In the genomic region with DNA sequence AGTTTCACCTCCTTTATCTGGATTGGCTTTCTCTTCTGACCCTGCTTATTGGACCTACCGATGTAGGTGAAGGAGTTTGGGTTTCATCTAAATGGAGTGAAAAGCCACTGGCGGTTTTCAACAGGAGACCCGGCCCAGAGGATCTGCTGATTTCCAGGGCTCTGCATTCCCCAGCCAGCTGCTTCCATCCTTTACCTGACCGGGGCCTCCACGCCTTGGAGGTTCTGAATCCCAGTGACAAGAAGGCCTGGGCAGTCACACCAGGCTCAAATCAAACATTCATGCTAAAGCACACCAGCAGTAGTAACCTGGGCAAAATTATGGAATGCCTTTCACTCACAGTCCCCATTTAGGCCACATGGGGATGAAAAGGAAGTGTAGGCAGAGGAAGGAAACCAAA, we compare ENCODE assay signal across 3 cellular contexts.
TF ChIP-seq lines count a peak whose summit lies in the region.

No MANE protein-coding gene starts in this region.

TF ChIP-seq in SK-N-SH treated with all-trans-retinoic acid at 6 μM for 48 hours, 23 proteins besides CTCF, POLR2A, EP300 and RAD21 (continued from another document):
- TF ChIP-seq ISL1 (CRISPR knock-in tag; IDR thresholded peaks at IDR 0.05) (no peak), ZNF70 (CRISPR knock-in tag; IDR thresholded peaks at IDR 0.05) (no peak), ZC3H10 (CRISPR knock-in tag; IDR thresholded peaks at IDR 0.05) (no peak), TOX (CRISPR knock-in tag; IDR thresholded peaks at IDR 0.05; ENCODE audit: borderline replicate concordance) (no peak), ESRRG (CRISPR knock-in tag; IDR thresholded peaks at IDR 0.05) (no peak), BACH2 (CRISPR knock-in tag; IDR thresholded peaks at IDR 0.05; ENCODE audit: borderline replicate concordance) (no peak), PPARA (CRISPR knock-in tag; IDR thresholded peaks at IDR 0.05; ENCODE audit: borderline replicate concordance) (no peak), RARB (CRISPR knock-in tag; IDR thresholded peaks at IDR 0.05) (no peak), OSR1 (CRISPR knock-in tag; IDR thresholded peaks at IDR 0.05) (no peak), ARNTL (CRISPR knock-in tag; IDR thresholded peaks at IDR 0.05; ENCODE audit: borderline replicate concordance, low read depth) (no peak)
- TF ChIP-seq, protein P1, sequence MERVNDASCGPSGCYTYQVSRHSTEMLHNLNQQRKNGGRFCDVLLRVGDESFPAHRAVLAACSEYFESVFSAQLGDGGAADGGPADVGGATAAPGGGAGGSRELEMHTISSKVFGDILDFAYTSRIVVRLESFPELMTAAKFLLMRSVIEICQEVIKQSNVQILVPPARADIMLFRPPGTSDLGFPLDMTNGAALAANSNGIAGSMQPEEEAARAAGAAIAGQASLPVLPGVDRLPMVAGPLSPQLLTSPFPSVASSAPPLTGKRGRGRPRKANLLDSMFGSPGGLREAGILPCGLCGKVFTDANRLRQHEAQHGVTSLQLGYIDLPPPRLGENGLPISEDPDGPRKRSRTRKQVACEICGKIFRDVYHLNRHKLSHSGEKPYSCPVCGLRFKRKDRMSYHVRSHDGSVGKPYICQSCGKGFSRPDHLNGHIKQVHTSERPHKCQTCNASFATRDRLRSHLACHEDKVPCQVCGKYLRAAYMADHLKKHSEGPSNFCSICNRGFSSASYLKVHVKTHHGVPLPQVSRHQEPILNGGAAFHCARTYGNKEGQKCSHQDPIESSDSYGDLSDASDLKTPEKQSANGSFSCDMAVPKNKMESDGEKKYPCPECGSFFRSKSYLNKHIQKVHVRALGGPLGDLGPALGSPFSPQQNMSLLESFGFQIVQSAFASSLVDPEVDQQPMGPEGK (CRISPR knock-in tag; IDR thresholded peaks at IDR 0.05; ENCODE audit: borderline replicate concordance): no peak
- TF ChIP-seq, protein P2, sequence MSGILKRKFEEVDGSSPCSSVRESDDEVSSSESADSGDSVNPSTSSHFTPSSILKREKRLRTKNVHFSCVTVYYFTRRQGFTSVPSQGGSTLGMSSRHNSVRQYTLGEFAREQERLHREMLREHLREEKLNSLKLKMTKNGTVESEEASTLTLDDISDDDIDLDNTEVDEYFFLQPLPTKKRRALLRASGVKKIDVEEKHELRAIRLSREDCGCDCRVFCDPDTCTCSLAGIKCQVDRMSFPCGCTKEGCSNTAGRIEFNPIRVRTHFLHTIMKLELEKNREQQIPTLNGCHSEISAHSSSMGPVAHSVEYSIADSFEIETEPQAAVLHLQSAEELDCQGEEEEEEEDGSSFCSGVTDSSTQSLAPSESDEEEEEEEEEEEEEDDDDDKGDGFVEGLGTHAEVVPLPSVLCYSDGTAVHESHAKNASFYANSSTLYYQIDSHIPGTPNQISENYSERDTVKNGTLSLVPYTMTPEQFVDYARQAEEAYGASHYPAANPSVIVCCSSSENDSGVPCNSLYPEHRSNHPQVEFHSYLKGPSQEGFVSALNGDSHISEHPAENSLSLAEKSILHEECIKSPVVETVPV (CRISPR knock-in tag; IDR thresholded peaks at IDR 0.05): no peak

TF ChIP-seq in SK-N-SH, 30 proteins besides CTCF, POLR2A, EP300 and RAD21 (continued from another document):
- TF ChIP-seq NFIC (IDR thresholded peaks at IDR 0.05; ENCODE audit: borderline replicate concordance): no peak
- TF ChIP-seq ELF1 (IDR thresholded peaks at IDR 0.05): no peak
- TF ChIP-seq RCOR1 (IDR thresholded peaks at IDR 0.05; ENCODE audit: low read length): no peak
- no peak for TF ChIP-seq NRF1 (IDR thresholded peaks at IDR 0.05; ENCODE audit: low read depth, low read length)
- no peak for TF ChIP-seq JUND (IDR thresholded peaks at IDR 0.05)
- no peak for TF ChIP-seq TCF12 (IDR thresholded peaks at IDR 0.05)
- TF ChIP-seq, protein P3, sequence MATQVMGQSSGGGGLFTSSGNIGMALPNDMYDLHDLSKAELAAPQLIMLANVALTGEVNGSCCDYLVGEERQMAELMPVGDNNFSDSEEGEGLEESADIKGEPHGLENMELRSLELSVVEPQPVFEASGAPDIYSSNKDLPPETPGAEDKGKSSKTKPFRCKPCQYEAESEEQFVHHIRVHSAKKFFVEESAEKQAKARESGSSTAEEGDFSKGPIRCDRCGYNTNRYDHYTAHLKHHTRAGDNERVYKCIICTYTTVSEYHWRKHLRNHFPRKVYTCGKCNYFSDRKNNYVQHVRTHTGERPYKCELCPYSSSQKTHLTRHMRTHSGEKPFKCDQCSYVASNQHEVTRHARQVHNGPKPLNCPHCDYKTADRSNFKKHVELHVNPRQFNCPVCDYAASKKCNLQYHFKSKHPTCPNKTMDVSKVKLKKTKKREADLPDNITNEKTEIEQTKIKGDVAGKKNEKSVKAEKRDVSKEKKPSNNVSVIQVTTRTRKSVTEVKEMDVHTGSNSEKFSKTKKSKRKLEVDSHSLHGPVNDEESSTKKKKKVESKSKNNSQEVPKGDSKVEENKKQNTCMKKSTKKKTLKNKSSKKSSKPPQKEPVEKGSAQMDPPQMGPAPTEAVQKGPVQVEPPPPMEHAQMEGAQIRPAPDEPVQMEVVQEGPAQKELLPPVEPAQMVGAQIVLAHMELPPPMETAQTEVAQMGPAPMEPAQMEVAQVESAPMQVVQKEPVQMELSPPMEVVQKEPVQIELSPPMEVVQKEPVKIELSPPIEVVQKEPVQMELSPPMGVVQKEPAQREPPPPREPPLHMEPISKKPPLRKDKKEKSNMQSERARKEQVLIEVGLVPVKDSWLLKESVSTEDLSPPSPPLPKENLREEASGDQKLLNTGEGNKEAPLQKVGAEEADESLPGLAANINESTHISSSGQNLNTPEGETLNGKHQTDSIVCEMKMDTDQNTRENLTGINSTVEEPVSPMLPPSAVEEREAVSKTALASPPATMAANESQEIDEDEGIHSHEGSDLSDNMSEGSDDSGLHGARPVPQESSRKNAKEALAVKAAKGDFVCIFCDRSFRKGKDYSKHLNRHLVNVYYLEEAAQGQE (IDR thresholded peaks at IDR 0.05; ENCODE audit: low read depth, low read length): no peak
- TF ChIP-seq TEAD4 (IDR thresholded peaks at IDR 0.05; ENCODE audit: borderline replicate concordance, insufficient read depth): no peak
- TF ChIP-seq, protein P4, sequence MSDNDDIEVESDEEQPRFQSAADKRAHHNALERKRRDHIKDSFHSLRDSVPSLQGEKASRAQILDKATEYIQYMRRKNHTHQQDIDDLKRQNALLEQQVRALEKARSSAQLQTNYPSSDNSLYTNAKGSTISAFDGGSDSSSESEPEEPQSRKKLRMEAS (IDR thresholded peaks at IDR 0.05; ENCODE audit: low read depth): no peak
- TF ChIP-seq, protein P5, sequence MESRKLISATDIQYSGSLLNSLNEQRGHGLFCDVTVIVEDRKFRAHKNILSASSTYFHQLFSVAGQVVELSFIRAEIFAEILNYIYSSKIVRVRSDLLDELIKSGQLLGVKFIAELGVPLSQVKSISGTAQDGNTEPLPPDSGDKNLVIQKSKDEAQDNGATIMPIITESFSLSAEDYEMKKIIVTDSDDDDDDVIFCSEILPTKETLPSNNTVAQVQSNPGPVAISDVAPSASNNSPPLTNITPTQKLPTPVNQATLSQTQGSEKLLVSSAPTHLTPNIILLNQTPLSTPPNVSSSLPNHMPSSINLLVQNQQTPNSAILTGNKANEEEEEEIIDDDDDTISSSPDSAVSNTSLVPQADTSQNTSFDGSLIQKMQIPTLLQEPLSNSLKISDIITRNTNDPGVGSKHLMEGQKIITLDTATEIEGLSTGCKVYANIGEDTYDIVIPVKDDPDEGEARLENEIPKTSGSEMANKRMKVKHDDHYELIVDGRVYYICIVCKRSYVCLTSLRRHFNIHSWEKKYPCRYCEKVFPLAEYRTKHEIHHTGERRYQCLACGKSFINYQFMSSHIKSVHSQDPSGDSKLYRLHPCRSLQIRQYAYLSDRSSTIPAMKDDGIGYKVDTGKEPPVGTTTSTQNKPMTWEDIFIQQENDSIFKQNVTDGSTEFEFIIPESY (IDR thresholded peaks at IDR 0.05; ENCODE audit: borderline replicate concordance, low read depth): no peak
- no peak for TF ChIP-seq FOXM1 (IDR thresholded peaks at IDR 0.05; ENCODE audit: low read depth)
- TF ChIP-seq TAF1 (IDR thresholded peaks at IDR 0.05; ENCODE audit: borderline replicate concordance, low read depth, low read length): no peak
- TF ChIP-seq MEF2A (IDR thresholded peaks at IDR 0.05; ENCODE audit: borderline replicate concordance, low read depth): no peak
- TF ChIP-seq RFX5 (IDR thresholded peaks at IDR 0.05; ENCODE audit: low read length): no peak
- no peak for TF ChIP-seq MXI1 (IDR thresholded peaks at IDR 0.05; ENCODE audit: low read depth, low read length)
- no peak for TF ChIP-seq GABPA (IDR thresholded peaks at IDR 0.05; ENCODE audit: low read depth)

TF ChIP-seq in A549, 52 proteins besides CTCF, POLR2A, EP300 and RAD21:
- TF ChIP-seq, protein P4 (IDR thresholded peaks at IDR 0.05): no peak
- TF ChIP-seq HOXB5 (CRISPR knock-in tag; IDR thresholded peaks at IDR 0.05) (no peak), POLR2AphosphoS2 (conservative IDR thresholded peaks at IDR 0.05; ENCODE audit: low read length) (no peak), MAFK (IDR thresholded peaks at IDR 0.05; ENCODE audit: partially characterized antibody) (no peak), MAZ (IDR thresholded peaks at IDR 0.05; ENCODE audit: borderline replicate concordance, low read depth, low read length) (no peak)
TF ChIP-seq in A549: peak in this region for 0.
